In the genomic region with DNA sequence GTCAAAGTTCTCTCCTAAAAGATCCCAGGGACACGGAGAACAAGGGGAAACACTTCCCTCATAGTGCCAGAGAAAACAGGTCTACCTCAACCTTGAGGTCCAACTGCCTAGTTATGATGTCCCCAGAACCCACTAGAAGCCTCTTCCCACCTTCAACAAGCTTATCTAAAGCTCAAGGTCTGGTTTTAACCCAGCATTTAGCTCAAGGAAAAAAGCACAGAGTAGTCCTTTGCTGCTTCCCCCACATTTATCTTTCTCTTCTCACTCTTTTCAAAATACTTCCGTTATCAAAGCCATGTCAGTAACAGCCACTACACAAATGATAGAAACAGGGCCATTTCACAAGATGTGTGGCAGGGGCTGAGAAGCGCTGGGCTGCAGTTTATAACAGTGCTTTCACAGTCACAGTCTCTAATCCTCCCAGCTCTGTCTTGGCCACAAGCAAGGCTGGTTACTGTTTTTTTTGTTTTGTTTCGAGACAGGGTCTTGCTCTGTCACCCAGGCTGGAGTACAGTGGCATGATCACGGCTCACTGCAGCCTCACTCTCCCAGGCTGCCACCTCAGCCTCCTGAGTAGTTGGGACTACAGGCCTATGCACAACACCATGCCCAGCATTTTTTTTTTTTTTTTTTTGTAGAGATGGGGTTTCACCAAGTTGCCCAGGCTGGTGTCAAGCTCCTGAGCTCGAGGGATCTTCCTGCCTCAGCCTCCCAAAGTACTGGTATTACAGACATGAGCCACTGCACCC, we compare ENCODE assay signal across 12 cellular contexts.
A peak's percentile ranks its signal among the peaks of the same experiment; 100 is the strongest.
DNase-seq lines count a peak whose midpoint lies in the region; ATAC-seq and TF ChIP-seq lines count a peak whose summit lies in the region.
"Had no signal": no experiment of that assay in that cellular context is flagged by ENCODE, and none has a peak within 500 bp of the region (broad histone marks: within the 10 kb centered on the region; RNA-seq: fewer than 3 reads in every experiment).

No MANE protein-coding gene starts in this region.

- no peak overlapping the region for H3K23ac ChIP-seq in H9 (ENCODE audit: insufficient read length, low read depth, low read length)

- peaks cover 73% of the 10 kb centered on the region for H3K4me1 Mint-ChIP-seq in activated T-helper 1 cell treated with anti-CD3 and anti-CD28 coated beads, Interleukin-12 subunit alpha, Interleukin-12 subunit beta, Interleukin-2, Interleukin-4 antibody, amounts not matched to agents 30 ng/mL and 10 ng/mL and 1 ng/mL, durations not matched to agents 14 hours and 24 hours and 36 hours (ENCODE audit: low read depth)
- peaks cover 44 to 59% of the 10 kb centered on the region in 2 donors for H3K4me1 Mint-ChIP-seq in natural killer cell treated with Interleukin-12 subunit alpha and Interleukin-12 subunit beta and Interleukin-15 and Interleukin-18, amount 100 ng/mL, for 72 hours (ENCODE audit: low read depth in 2 of 2)
- H3K4me1 Mint-ChIP-seq in H9, result peaks cover 0 to 16% of the 10 kb centered on the region in 2 experiments; a peak in 3 of 4 replicates

- H3K4me1 ChIP-seq in Karpas-422 (ENCODE audit: low read length) (peaks cover 73% of the 10 kb centered on the region), H9 (ENCODE audit: insufficient read depth, low read length) (no peaks in the 10 kb centered on the region)

- H3K4me3 Mint-ChIP-seq in activated T-helper 1 cell treated with anti-CD3 and anti-CD28 coated beads, Interleukin-12 subunit alpha, Interleukin-12 subunit beta, Interleukin-2, Interleukin-4 antibody, amounts not matched to agents 30 ng/mL and 10 ng/mL and 1 ng/mL, durations not matched to agents 14 hours and 24 hours and 36 hours, result no peak overlapping the region
- H3K4me3 Mint-ChIP-seq in natural killer cell treated with Interleukin-12 subunit alpha and Interleukin-12 subunit beta and Interleukin-15 and Interleukin-18, amount 100 ng/mL, for 72 hours, result peak overlapping the region; percentile 61
- no peak overlapping the region for H3K4me3 Mint-ChIP-seq in H9
- H3K4me3 Mint-ChIP-seq: activated naive CD8-positive, alpha-beta T cell treated with anti-CD3 and anti-CD28 coated beads, Interleukin-2, amount 50 U/mL, for 24 hours had no signal

- H4K8ac ChIP-seq in H9 (replicated peaks; ENCODE audit: insufficient read length, low read depth, low read length), result no peak overlapping the region

- no peak overlapping the region for H3K18ac ChIP-seq in H9 (ENCODE audit: insufficient read length, low read depth, low read length)

- no peak for DNase-seq in Karpas-422
- DNase-seq in activated T-helper 1 cell treated with anti-CD3 and anti-CD28 coated beads, Interleukin-12 subunit alpha, Interleukin-12 subunit beta, Interleukin-2, Interleukin-4 antibody, amounts not matched to agents 30 ng/mL and 10 ng/mL and 1 ng/mL, durations not matched to agents 14 hours and 24 hours and 36 hours (ENCODE audit: low spot score), result no peak
- DNase-seq in natural killer cell treated with Interleukin-12 subunit alpha and Interleukin-12 subunit beta and Interleukin-15 and Interleukin-18, amount 100 ng/mL, for 72 hours (ENCODE audit: low spot score), result peak; percentile 75
- no peak for DNase-seq in H9
- no peak for DNase-seq in AG08396 (ENCODE audit: low spot score)
- DNase-seq: activated naive CD8-positive, alpha-beta T cell treated with anti-CD3 and anti-CD28 coated beads, Interleukin-2, amount 50 U/mL, for 24 hours; central memory CD4-positive, alpha-beta T cell; effector memory CD4-positive, alpha-beta T cell; NCI-H446 had no signal

- no peaks in the 10 kb centered on the region for H3K27me3 Mint-ChIP-seq in activated T-helper 1 cell treated with anti-CD3 and anti-CD28 coated beads, Interleukin-12 subunit alpha, Interleukin-12 subunit beta, Interleukin-2, Interleukin-4 antibody, amounts not matched to agents 30 ng/mL and 10 ng/mL and 1 ng/mL, durations not matched to agents 14 hours and 24 hours and 36 hours (ENCODE audit: insufficient read depth)
- H3K27me3 Mint-ChIP-seq in natural killer cell treated with Interleukin-12 subunit alpha and Interleukin-12 subunit beta and Interleukin-15 and Interleukin-18, amount 100 ng/mL, for 72 hours, result no peaks in the 10 kb centered on the region
- no peaks in the 10 kb centered on the region; the same call in 1 of the 2 replicates for H3K27me3 Mint-ChIP-seq in H9 (ENCODE audit: low read depth)
- H3K27me3 Mint-ChIP-seq: activated naive CD8-positive, alpha-beta T cell treated with anti-CD3 and anti-CD28 coated beads, Interleukin-2, amount 50 U/mL, for 24 hours had no signal

- H3K4me3 ChIP-seq in Karpas-422 (ENCODE audit: low read length), result no peak overlapping the region

- no peak overlapping the region for H4K5ac ChIP-seq in H9 (ENCODE audit: insufficient read length, low read depth, low read length)

- H2BK5ac ChIP-seq in H9 (ENCODE audit: insufficient read length, low read length), result no peak overlapping the region

- H3T11ph ChIP-seq in H9 (ENCODE audit: low read length), result no peak overlapping the region

- no peaks in the 10 kb centered on the region for H3K79me1 ChIP-seq in H9 (ENCODE audit: insufficient read depth, low read depth, low read length, poor library complexity, severe bottlenecking)

- H2BK20ac ChIP-seq in H9 (ENCODE audit: low read depth, low read length, poor library complexity, severe bottlenecking), result no peak overlapping the region

- H3K14ac ChIP-seq in H9 (ENCODE audit: insufficient read depth, low read length), result no peak overlapping the region

- H3K36me3 Mint-ChIP-seq in activated T-helper 1 cell treated with anti-CD3 and anti-CD28 coated beads, Interleukin-12 subunit alpha, Interleukin-12 subunit beta, Interleukin-2, Interleukin-4 antibody, amounts not matched to agents 30 ng/mL and 10 ng/mL and 1 ng/mL, durations not matched to agents 14 hours and 24 hours and 36 hours (ENCODE audit: low read depth), result peaks cover 2% of the 10 kb centered on the region
- H3K36me3 Mint-ChIP-seq in natural killer cell treated with Interleukin-12 subunit alpha and Interleukin-12 subunit beta and Interleukin-15 and Interleukin-18, amount 100 ng/mL, for 72 hours, result no peaks in the 10 kb centered on the region
- H3K36me3 Mint-ChIP-seq in H9 (ENCODE audit: insufficient read depth in 1 of 3, low read depth in 3 of 3), result peaks cover 8 to 19% (median 13%) of the 10 kb centered on the region in 3 experiments

- no peak for TF ChIP-seq CTCF in H9 (conservative IDR thresholded peaks at IDR 0.05)

- H2BK12ac ChIP-seq in H9 (ENCODE audit: insufficient read length, low read depth, low read length), result no peak overlapping the region

- H3K27ac ChIP-seq in Karpas-422 (ENCODE audit: low read length) (peak overlapping the region; percentile 73), H9 (ENCODE audit: insufficient read length, low read depth, low read length) (no peak overlapping the region)

- no peak overlapping the region for H2BK120ac ChIP-seq in H9 (ENCODE audit: low read depth, low read length, poor library complexity, severe bottlenecking)

- no peaks in the 10 kb centered on the region for H3K23me2 ChIP-seq in H9 (ENCODE audit: insufficient read length, low read depth, low read length, poor library complexity, severe bottlenecking)

- H3K27me3 ChIP-seq in Karpas-422 (ENCODE audit: low read length) (no peaks in the 10 kb centered on the region), H9 (ENCODE audit: insufficient read depth, low read length) (no peaks in the 10 kb centered on the region)

- no peaks in the 10 kb centered on the region for H4K20me1 ChIP-seq in Karpas-422 (ENCODE audit: insufficient read depth, low read depth, low read length)
- no peaks in the 10 kb centered on the region for H4K20me1 ChIP-seq in H9 (ENCODE audit: control insufficient read depth, insufficient read depth, insufficient read length)

- no peak overlapping the region for H4K91ac ChIP-seq in H9 (ENCODE audit: insufficient read length, low read depth, low read length)

- H3K36me3 ChIP-seq in Karpas-422 (ENCODE audit: insufficient read depth, low read length), result 0 out of 2 replicates have a peak, but pooled peaks cover 6% of the 10 kb centered on the region

- ATAC-seq in GM18502 (IDR thresholded peaks at IDR 0.05; ENCODE audit: poor library complexity, unreplicated experiment) (peak; percentile 73), GM21367 (IDR thresholded peaks at IDR 0.05; ENCODE audit: unreplicated experiment) (no peak)
- ATAC-seq in natural killer cell treated with Interleukin-12 subunit alpha and Interleukin-12 subunit beta and Interleukin-15 and Interleukin-18, amount 100 ng/mL, for 72 hours, result peak; percentile 91 to 93
- ATAC-seq: activated naive CD8-positive, alpha-beta T cell treated with anti-CD3 and anti-CD28 coated beads, Interleukin-2, amount 50 U/mL, for 24 hours; SK-N-SH treated with all-trans-retinoic acid at 6 μM for 48 hours had no signal

- H3K4me2 ChIP-seq in Karpas-422 (ENCODE audit: low read depth, low read length, poor library complexity, severe bottlenecking) (no peak overlapping the region), H9 (ENCODE audit: insufficient read depth, insufficient read length, low read length) (no peak overlapping the region)

- no peak overlapping the region for H3K4ac ChIP-seq in H9 (ENCODE audit: low read depth, low read length)

- H3K79me2 ChIP-seq in Karpas-422 (ENCODE audit: low read length) (peaks cover 96% of the 10 kb centered on the region), H9 (ENCODE audit: insufficient read depth, low read length) (peaks cover 2% of the 10 kb centered on the region; the same call in 1 of the 2 replicates)

- no peak overlapping the region for H2BK15ac ChIP-seq in H9 (ENCODE audit: low read depth, low read length)

- H3K27ac Mint-ChIP-seq in activated T-helper 1 cell treated with anti-CD3 and anti-CD28 coated beads, Interleukin-12 subunit alpha, Interleukin-12 subunit beta, Interleukin-2, Interleukin-4 antibody, amounts not matched to agents 30 ng/mL and 10 ng/mL and 1 ng/mL, durations not matched to agents 14 hours and 24 hours and 36 hours, result peak overlapping the region; percentile 38
- peak overlapping the region; percentile 70 to 76 for H3K27ac Mint-ChIP-seq in natural killer cell treated with Interleukin-12 subunit alpha and Interleukin-12 subunit beta and Interleukin-15 and Interleukin-18, amount 100 ng/mL, for 72 hours
- H3K27ac Mint-ChIP-seq in H9, result peak overlapping the region in 1 of 3 experiments; percentile 37; a peak in 1 of 7 replicates
- H3K27ac Mint-ChIP-seq: activated naive CD8-positive, alpha-beta T cell treated with anti-CD3 and anti-CD28 coated beads, Interleukin-2, amount 50 U/mL, for 24 hours had no signal

- H3K9ac ChIP-seq in Karpas-422 (ENCODE audit: low read length) (no peak overlapping the region), H9 (ENCODE audit: extremely low read depth, insufficient read length, low read length) (no peak overlapping the region)

- no peaks in the 10 kb centered on the region for H3K9me2 ChIP-seq in Karpas-422 (replicated peaks; ENCODE audit: insufficient read depth, low read length)

- H2AFZ ChIP-seq in Karpas-422 (ENCODE audit: low read length) (no peak overlapping the region), H9 (ENCODE audit: low read length) (no peak overlapping the region)

- H2AK5ac ChIP-seq in H9 (ENCODE audit: insufficient read length, low read length), result no peak overlapping the region

- no CpG with 5 or more reads among the region's 6 CpGs for WGBS in H9 (ENCODE audit: extremely low coverage, insufficient read length, low lambda C conversion rate)

- H3K56ac ChIP-seq in H9 (ENCODE audit: insufficient read length, low read depth, low read length), result no peak overlapping the region

- H3K9me3 ChIP-seq in Karpas-422 (ENCODE audit: low read length) (no peaks in the 10 kb centered on the region), H9 (ENCODE audit: control insufficient read depth, low read depth, low read length) (no peaks in the 10 kb centered on the region)

- intact Hi-C loops in activated T-helper 1 cell treated with anti-CD3 and anti-CD28 coated beads, Interleukin-12 subunit alpha, Interleukin-12 subunit beta, Interleukin-2, Interleukin-4 antibody, amounts not matched to agents 30 ng/mL and 10 ng/mL and 1 ng/mL, durations not matched to agents 14 hours and 24 hours and 36 hours (cut with micrococcal nuclease), result loop anchor here (10.0 kb wide), 1 partner anchor 917 kb away; no protein-coding TSS in a partner anchor

- no peaks in the 10 kb centered on the region for H3K9me3 Mint-ChIP-seq in activated T-helper 1 cell treated with anti-CD3 and anti-CD28 coated beads, Interleukin-12 subunit alpha, Interleukin-12 subunit beta, Interleukin-2, Interleukin-4 antibody, amounts not matched to agents 30 ng/mL and 10 ng/mL and 1 ng/mL, durations not matched to agents 14 hours and 24 hours and 36 hours
- no peaks in the 10 kb centered on the region for H3K9me3 Mint-ChIP-seq in natural killer cell treated with Interleukin-12 subunit alpha and Interleukin-12 subunit beta and Interleukin-15 and Interleukin-18, amount 100 ng/mL, for 72 hours
- peaks cover 12 to 15% of the 10 kb centered on the region in 2 experiments for H3K9me3 Mint-ChIP-seq in H9
- H3K9me3 Mint-ChIP-seq: activated naive CD8-positive, alpha-beta T cell treated with anti-CD3 and anti-CD28 coated beads, Interleukin-2, amount 50 U/mL, for 24 hours had no signal
